ENCODE assay signal across 1 cellular context in the genomic region with DNA sequence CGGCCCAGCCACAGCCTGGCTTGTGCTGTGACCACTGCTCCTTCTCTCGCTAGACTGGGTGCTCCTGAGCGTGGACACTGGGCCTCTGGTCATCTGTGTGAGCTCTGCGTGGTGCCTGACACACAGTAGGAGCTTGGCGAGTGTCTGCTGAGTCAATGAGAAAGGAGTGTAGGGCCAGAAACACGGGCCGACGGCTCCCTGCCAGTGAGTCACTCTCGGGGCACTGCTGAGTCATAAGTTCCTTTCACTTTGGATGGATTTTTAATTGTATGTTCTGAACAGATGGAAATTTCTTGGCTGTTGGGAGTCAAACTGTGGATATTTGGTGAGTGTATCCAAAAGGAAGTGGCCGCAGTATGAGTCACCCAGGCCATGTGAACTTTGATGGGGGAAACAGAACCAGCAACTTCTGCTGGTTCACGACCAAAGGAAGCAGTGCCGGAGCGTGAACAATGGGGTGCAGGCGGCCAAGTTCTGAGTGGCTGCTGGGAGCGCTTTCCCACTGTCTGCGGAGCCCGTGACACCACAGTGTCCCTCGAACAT.
TF ChIP-seq lines count a peak whose summit lies in the region.

No MANE protein-coding gene starts in this region.

TF ChIP-seq in WTC11, 78 proteins besides CTCF, POLR2A, EP300 and RAD21 (continued from another document):
- TF ChIP-seq, protein P1, sequence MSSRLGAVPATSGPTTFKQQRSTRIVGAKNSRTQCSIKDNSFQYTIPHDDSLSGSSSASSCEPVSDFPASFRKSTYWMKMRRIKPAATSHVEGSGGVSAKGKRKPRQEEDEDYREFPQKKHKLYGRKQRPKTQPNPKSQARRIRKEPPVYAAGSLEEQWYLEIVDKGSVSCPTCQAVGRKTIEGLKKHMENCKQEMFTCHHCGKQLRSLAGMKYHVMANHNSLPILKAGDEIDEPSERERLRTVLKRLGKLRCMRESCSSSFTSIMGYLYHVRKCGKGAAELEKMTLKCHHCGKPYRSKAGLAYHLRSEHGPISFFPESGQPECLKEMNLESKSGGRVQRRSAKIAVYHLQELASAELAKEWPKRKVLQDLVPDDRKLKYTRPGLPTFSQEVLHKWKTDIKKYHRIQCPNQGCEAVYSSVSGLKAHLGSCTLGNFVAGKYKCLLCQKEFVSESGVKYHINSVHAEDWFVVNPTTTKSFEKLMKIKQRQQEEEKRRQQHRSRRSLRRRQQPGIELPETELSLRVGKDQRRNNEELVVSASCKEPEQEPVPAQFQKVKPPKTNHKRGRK (CRISPR knock-in tag; IDR thresholded peaks at IDR 0.05; ENCODE audit: borderline replicate concordance), result no peak
- TF ChIP-seq, protein P2, sequence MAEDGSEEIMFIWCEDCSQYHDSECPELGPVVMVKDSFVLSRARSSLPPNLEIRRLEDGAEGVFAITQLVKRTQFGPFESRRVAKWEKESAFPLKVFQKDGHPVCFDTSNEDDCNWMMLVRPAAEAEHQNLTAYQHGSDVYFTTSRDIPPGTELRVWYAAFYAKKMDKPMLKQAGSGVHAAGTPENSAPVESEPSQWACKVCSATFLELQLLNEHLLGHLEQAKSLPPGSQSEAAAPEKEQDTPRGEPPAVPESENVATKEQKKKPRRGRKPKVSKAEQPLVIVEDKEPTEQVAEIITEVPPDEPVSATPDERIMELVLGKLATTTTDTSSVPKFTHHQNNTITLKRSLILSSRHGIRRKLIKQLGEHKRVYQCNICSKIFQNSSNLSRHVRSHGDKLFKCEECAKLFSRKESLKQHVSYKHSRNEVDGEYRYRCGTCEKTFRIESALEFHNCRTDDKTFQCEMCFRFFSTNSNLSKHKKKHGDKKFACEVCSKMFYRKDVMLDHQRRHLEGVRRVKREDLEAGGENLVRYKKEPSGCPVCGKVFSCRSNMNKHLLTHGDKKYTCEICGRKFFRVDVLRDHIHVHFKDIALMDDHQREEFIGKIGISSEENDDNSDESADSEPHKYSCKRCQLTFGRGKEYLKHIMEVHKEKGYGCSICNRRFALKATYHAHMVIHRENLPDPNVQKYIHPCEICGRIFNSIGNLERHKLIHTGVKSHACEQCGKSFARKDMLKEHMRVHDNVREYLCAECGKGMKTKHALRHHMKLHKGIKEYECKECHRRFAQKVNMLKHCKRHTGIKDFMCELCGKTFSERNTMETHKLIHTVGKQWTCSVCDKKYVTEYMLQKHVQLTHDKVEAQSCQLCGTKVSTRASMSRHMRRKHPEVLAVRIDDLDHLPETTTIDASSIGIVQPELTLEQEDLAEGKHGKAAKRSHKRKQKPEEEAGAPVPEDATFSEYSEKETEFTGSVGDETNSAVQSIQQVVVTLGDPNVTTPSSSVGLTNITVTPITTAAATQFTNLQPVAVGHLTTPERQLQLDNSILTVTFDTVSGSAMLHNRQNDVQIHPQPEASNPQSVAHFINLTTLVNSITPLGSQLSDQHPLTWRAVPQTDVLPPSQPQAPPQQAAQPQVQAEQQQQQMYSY (CRISPR knock-in tag; IDR thresholded peaks at IDR 0.05), result no peak
- TF ChIP-seq PRRX2 (CRISPR knock-in tag; IDR thresholded peaks at IDR 0.05) (no peak), HMGA2 (CRISPR knock-in tag; IDR thresholded peaks at IDR 0.05) (no peak), KAT7 (CRISPR knock-in tag; IDR thresholded peaks at IDR 0.05; ENCODE audit: borderline replicate concordance) (no peak), FOXK1 (CRISPR knock-in tag; IDR thresholded peaks at IDR 0.05) (no peak), ZNF416 (CRISPR knock-in tag; IDR thresholded peaks at IDR 0.05) (no peak), TEAD4 (CRISPR knock-in tag; IDR thresholded peaks at IDR 0.05) (no peak)
- TF ChIP-seq, protein P3, sequence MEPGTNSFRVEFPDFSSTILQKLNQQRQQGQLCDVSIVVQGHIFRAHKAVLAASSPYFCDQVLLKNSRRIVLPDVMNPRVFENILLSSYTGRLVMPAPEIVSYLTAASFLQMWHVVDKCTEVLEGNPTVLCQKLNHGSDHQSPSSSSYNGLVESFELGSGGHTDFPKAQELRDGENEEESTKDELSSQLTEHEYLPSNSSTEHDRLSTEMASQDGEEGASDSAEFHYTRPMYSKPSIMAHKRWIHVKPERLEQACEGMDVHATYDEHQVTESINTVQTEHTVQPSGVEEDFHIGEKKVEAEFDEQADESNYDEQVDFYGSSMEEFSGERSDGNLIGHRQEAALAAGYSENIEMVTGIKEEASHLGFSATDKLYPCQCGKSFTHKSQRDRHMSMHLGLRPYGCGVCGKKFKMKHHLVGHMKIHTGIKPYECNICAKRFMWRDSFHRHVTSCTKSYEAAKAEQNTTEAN (CRISPR knock-in tag; IDR thresholded peaks at IDR 0.05), result no peak
- TF ChIP-seq, protein P4, sequence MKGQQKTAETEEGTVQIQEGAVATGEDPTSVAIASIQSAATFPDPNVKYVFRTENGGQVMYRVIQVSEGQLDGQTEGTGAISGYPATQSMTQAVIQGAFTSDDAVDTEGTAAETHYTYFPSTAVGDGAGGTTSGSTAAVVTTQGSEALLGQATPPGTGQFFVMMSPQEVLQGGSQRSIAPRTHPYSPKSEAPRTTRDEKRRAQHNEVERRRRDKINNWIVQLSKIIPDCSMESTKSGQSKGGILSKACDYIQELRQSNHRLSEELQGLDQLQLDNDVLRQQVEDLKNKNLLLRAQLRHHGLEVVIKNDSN (CRISPR knock-in tag; IDR thresholded peaks at IDR 0.05), result no peak
